1 cellular context compared by ENCODE assay signal in genomic region chr17:40483679-40484078, GRCh38.
TF ChIP-seq lines count a peak whose summit lies in the region.

No MANE protein-coding gene starts in this region.

TF ChIP-seq in HCT116, 20 proteins besides CTCF, POLR2A, EP300 and RAD21 (continued from another document):
- TF ChIP-seq MAX (IDR thresholded peaks at IDR 0.05): no peak
- TF ChIP-seq ZNF274 (IDR thresholded peaks at IDR 0.05; ENCODE audit: low read depth, low read length): no peak
- TF ChIP-seq POLR2AphosphoS5 (IDR thresholded peaks at IDR 0.05; ENCODE audit: low read depth, low read length): no peak
- TF ChIP-seq ZFX (IDR thresholded peaks at IDR 0.05): no peak
- TF ChIP-seq JUND (IDR thresholded peaks at IDR 0.05): no peak
- TF ChIP-seq SRF (IDR thresholded peaks at IDR 0.05; ENCODE audit: low read depth): no peak
TF ChIP-seq in HCT116: peak in this region for 0.
